29 cellular contexts compared by ENCODE assay signal in the genomic region with DNA sequence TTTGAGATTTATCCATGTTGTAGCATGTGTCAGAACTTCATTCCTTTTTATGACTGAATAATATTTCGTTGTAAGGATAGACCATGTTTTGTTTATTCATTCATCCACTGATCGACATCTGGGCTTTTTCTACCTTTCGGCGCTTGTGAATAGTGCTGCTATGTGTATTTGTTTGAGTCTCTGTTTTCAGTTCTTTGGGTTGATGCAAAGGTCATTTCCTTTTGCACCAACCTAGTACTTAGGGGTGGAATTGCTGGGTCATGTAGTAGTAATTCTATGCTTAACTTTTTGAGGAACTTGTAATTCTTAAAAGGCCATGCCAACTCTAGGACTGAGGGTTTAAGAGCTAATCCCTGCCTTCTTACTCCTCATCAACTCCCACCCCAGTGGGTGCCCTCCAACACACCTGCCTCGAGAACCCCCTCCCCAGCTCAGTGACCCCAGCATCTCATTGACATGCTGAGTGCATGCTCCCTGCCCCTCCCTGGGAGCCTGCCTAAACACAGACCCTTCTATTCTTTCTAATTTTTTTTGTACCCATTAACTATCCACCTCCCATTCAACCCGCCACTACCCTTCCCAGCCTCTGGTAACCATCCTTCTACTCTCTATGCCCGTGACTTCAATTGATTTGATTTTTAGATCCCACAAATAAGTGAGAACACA.
"Had no signal": no experiment of that assay in that cellular context is flagged by ENCODE, and none has a peak within 500 bp of the region (broad histone marks: within the 10 kb centered on the region; RNA-seq: fewer than 3 reads in every experiment).

No MANE protein-coding gene starts in this region.

- H3K27me3 ChIP-seq: breast epithelium, esophagus muscularis mucosa, pancreas, tibial nerve had no signal

- H3K9me3 Mint-ChIP-seq: activated CD8-positive, alpha-beta T cell treated with anti-CD3 and anti-CD28 coated beads for 36 hours; activated naive CD4-positive, alpha-beta T cell treated with anti-CD3 and anti-CD28 coated beads, Interleukin-2, amount 50 U/mL, for 24 hours; activated naive CD8-positive, alpha-beta T cell treated with anti-CD3 and anti-CD28 coated beads, Interleukin-2, amount 50 U/mL, for 24 hours; activated T-cell treated with anti-CD3 and anti-CD28 coated beads, Interleukin-2, amount 50 U/mL, for 4 hours; activated T-helper 17 cell treated with anti-CD3 and anti-CD28 coated beads, Interleukin-2, amount 50 U/mL, for 72 hours; endodermal cell; natural killer cell treated with Interleukin-12 subunit alpha and Interleukin-12 subunit beta and Interleukin-15 and Interleukin-18, amount 100 ng/mL, for 72 hours; T-helper 2 cell treated with Interferon-gamma antibody and Interleukin-4, amounts not matched to agents 5 μg/mL and 100 μg/mL, for 36 hours had no signal

- H3K9me3 ChIP-seq: breast epithelium, esophagus muscularis mucosa, left ventricle myocardium inferior, mucosa of descending colon, pancreas, prostate gland, tibial nerve had no signal

- ATAC-seq: activated CD8-positive, alpha-beta T cell treated with anti-CD3 and anti-CD28 coated beads for 36 hours; activated naive CD8-positive, alpha-beta T cell treated with anti-CD3 and anti-CD28 coated beads, Interleukin-2, amount 50 U/mL, for 24 hours; activated T-cell treated with anti-CD3 and anti-CD28 coated beads, Interleukin-2, amount 50 U/mL, for 4 hours; activated T-helper 17 cell treated with anti-CD3 and anti-CD28 coated beads, Interleukin-2, amount 50 U/mL, for 72 hours; mucosa of descending colon; natural killer cell treated with Interleukin-12 subunit alpha and Interleukin-12 subunit beta and Interleukin-15 and Interleukin-18, amount 100 ng/mL, for 72 hours; pancreas had no signal

- DNase-seq: activated CD4-positive, alpha-beta T cell treated with anti-CD3 and anti-CD28 coated beads for 1 hour; activated CD4-positive, alpha-beta T cell treated with anti-CD3 and anti-CD28 coated beads, Interleukin-2, amount 50 U/mL, for 1 hour; activated CD8-positive, alpha-beta T cell treated with anti-CD3 and anti-CD28 coated beads for 36 hours; activated naive CD8-positive, alpha-beta T cell treated with anti-CD3 and anti-CD28 coated beads, Interleukin-2, amount 50 U/mL, for 24 hours; activated T-cell treated with anti-CD3 and anti-CD28 coated beads, Interleukin-2, amount 50 U/mL, for 4 hours; amygdala; central memory CD4-positive, alpha-beta T cell; foreskin melanocyte; islet precursor cell; left ventricle myocardium inferior; mucosa of descending colon; nucleus accumbens; pancreas; stimulated activated CD4-positive, alpha-beta T cell treated with anti-CD3 and anti-CD28 coated beads, Interleukin-1b, Interleukin-23, amount 100 ng/mL, for 48 hours; stimulated activated CD4-positive, alpha-beta T cell treated with anti-CD3 and anti-CD28 coated beads, Interleukin-4, amount 100 ng/mL, for 4 hours; stimulated activated CD8-positive, alpha-beta memory T cell treated with anti-CD3 and anti-CD28 coated beads, Interleukin-4, amount 100 ng/mL, for 48 hours; stimulated activated naive CD4-positive, alpha-beta T cell treated with Interleukin-2 at 50 U/mL for 16 hours; T-helper 1 cell; WERI-Rb-1 had no signal

- H3K36me3 Mint-ChIP-seq: activated naive CD4-positive, alpha-beta T cell treated with anti-CD3 and anti-CD28 coated beads, Interleukin-2, amount 50 U/mL, for 24 hours; natural killer cell treated with Interleukin-12 subunit alpha and Interleukin-12 subunit beta and Interleukin-15 and Interleukin-18, amount 100 ng/mL, for 72 hours had no signal

- H3K4me1 ChIP-seq: breast epithelium had no signal

- H3K27me3 Mint-ChIP-seq: activated CD8-positive, alpha-beta T cell treated with anti-CD3 and anti-CD28 coated beads for 36 hours; activated naive CD4-positive, alpha-beta T cell treated with anti-CD3 and anti-CD28 coated beads, Interleukin-2, amount 50 U/mL, for 24 hours; activated naive CD8-positive, alpha-beta T cell treated with anti-CD3 and anti-CD28 coated beads, Interleukin-2, amount 50 U/mL, for 24 hours; activated T-helper 17 cell treated with anti-CD3 and anti-CD28 coated beads, Interleukin-2, amount 50 U/mL, for 72 hours; natural killer cell treated with Interleukin-12 subunit alpha and Interleukin-12 subunit beta and Interleukin-15 and Interleukin-18, amount 100 ng/mL, for 72 hours had no signal

- H3K4me3 Mint-ChIP-seq: activated CD8-positive, alpha-beta T cell treated with anti-CD3 and anti-CD28 coated beads for 36 hours; activated naive CD4-positive, alpha-beta T cell treated with anti-CD3 and anti-CD28 coated beads, Interleukin-2, amount 50 U/mL, for 24 hours; activated naive CD8-positive, alpha-beta T cell treated with anti-CD3 and anti-CD28 coated beads, Interleukin-2, amount 50 U/mL, for 24 hours; activated T-cell treated with anti-CD3 and anti-CD28 coated beads, Interleukin-2, amount 50 U/mL, for 4 hours; activated T-helper 17 cell treated with anti-CD3 and anti-CD28 coated beads, Interleukin-2, amount 50 U/mL, for 72 hours; endodermal cell; natural killer cell treated with Interleukin-12 subunit alpha and Interleukin-12 subunit beta and Interleukin-15 and Interleukin-18, amount 100 ng/mL, for 72 hours; T-helper 2 cell treated with Interferon-gamma antibody and Interleukin-4, amounts not matched to agents 5 μg/mL and 100 μg/mL, for 36 hours had no signal

- H3K36me3 ChIP-seq: breast epithelium, left ventricle myocardium inferior, pancreas, prostate gland, tibial nerve, WERI-Rb-1 had no signal

- H3K4me3 ChIP-seq: breast epithelium, esophagus muscularis mucosa, left ventricle myocardium inferior, mucosa of descending colon, pancreas, prostate gland, smooth muscle cell, tibial nerve had no signal

- H3K4me1 Mint-ChIP-seq: activated naive CD4-positive, alpha-beta T cell treated with anti-CD3 and anti-CD28 coated beads, Interleukin-2, amount 50 U/mL, for 24 hours had no signal

- H3K27ac Mint-ChIP-seq: activated CD8-positive, alpha-beta T cell treated with anti-CD3 and anti-CD28 coated beads for 36 hours; activated naive CD4-positive, alpha-beta T cell treated with anti-CD3 and anti-CD28 coated beads, Interleukin-2, amount 50 U/mL, for 24 hours; activated naive CD8-positive, alpha-beta T cell treated with anti-CD3 and anti-CD28 coated beads, Interleukin-2, amount 50 U/mL, for 24 hours; activated T-helper 17 cell treated with anti-CD3 and anti-CD28 coated beads, Interleukin-2, amount 50 U/mL, for 72 hours; endodermal cell; T-helper 2 cell treated with Interferon-gamma antibody and Interleukin-4, amounts not matched to agents 5 μg/mL and 100 μg/mL, for 36 hours had no signal
